Comparison of ENCODE assay signal across 12 cellular contexts in genomic region chr18:75896865-75897264, GRCh38.
DNase-seq lines count a peak whose midpoint lies in the region; ATAC-seq and TF ChIP-seq lines count a peak whose summit lies in the region.
"Had no signal": no experiment of that assay in that cellular context is flagged by ENCODE, and none has a peak within 500 bp of the region (broad histone marks: within the 10 kb centered on the region; RNA-seq: fewer than 3 reads in every experiment).

No MANE protein-coding gene starts in this region.

- H3K4me3 ChIP-seq in smooth muscle cell = no peak overlapping the region
- H3K4me3 ChIP-seq: prostate gland, vagina had no signal

- no peak overlapping the region for H3K9ac ChIP-seq in smooth muscle cell (ENCODE audit: low read depth)

- ATAC-seq in GM21529 (IDR thresholded peaks at IDR 0.05; ENCODE audit: unreplicated experiment) = no peak
- ATAC-seq in HG03354 (IDR thresholded peaks at IDR 0.05; ENCODE audit: poor library complexity, severe bottlenecking, unreplicated experiment) = no peak
- no peak for ATAC-seq in GM18907 (IDR thresholded peaks at IDR 0.05; ENCODE audit: unreplicated experiment)
- ATAC-seq: activated CD4-positive, CD25-positive, alpha-beta regulatory T cell treated with anti-CD3 and anti-CD28 coated beads, Interleukin-2, amount 50 U/mL, for 24 hours had no signal

- H3K9me3 ChIP-seq in smooth muscle cell (replicated peaks; ENCODE audit: low read depth) = no peaks in the 10 kb centered on the region
- H3K9me3 ChIP-seq: prostate gland, vagina had no signal

- no peak overlapping the region for H3K4me2 ChIP-seq in smooth muscle cell

- no peaks in the 10 kb centered on the region for H3K36me3 ChIP-seq in smooth muscle cell (ENCODE audit: low read depth)
- H3K36me3 ChIP-seq: prostate gland, vagina had no signal

- H4K20me1 ChIP-seq in smooth muscle cell (ENCODE audit: low read depth) = no peaks in the 10 kb centered on the region

- no peaks in the 10 kb centered on the region for H3K79me2 ChIP-seq in smooth muscle cell (ENCODE audit: low read depth)

- H2AFZ ChIP-seq in smooth muscle cell (ENCODE audit: low read depth) = no peak overlapping the region

- H3K4me1 ChIP-seq in smooth muscle cell (ENCODE audit: low read depth) = no peaks in the 10 kb centered on the region
- H3K4me1 ChIP-seq: prostate gland, vagina had no signal

- peak; percentile 23 for TF ChIP-seq CTCF in smooth muscle cell (IDR thresholded peaks at IDR 0.05; ENCODE audit: borderline replicate concordance, insufficient read depth, poor library complexity, severe bottlenecking)

- DNase-seq in NCI-H2171 treated with DMSO at 0.1 percent for 48 hours (lab: John Stamatoyannopoulos, UW) (peak; percentile 0), NCI-H2171 (lab: John Stamatoyannopoulos, UW) (no peak), NCI-H2227 treated with DMSO at 0.1 percent for 48 hours (lab: John Stamatoyannopoulos, UW) (peak; percentile 48), cerebellum (ENCODE audit: low spot score) (peak; percentile 8), smooth muscle cell (lab: John Stamatoyannopoulos, UW; ENCODE audit: unreplicated experiment) (no peak)
- DNase-seq: activated naive CD8-positive, alpha-beta T cell treated with anti-CD3 and anti-CD28 coated beads for 36 hours had no signal

- WGBS in smooth muscle cell (ENCODE audit: low lambda C conversion rate) = 52% methylated on average over 5 of the region's 5 CpGs

- H3K27me3 ChIP-seq in smooth muscle cell (ENCODE audit: low read depth) = no peaks in the 10 kb centered on the region
- H3K27me3 ChIP-seq: vagina had no signal

- H3K27ac ChIP-seq in smooth muscle cell (ENCODE audit: low read depth) = no peak overlapping the region
- H3K27ac ChIP-seq: prostate gland, vagina had no signal

- no peaks in the 10 kb centered on the region for H3F3A ChIP-seq in smooth muscle cell (ENCODE audit: low read depth)

Comparison
In these comparisons a context has a peak if more than half of its experiments do, and no peak if none do; other contexts are left out.
1. DNase-seq: peak in NCI-H2171 treated with DMSO at 0.1 percent for 48 hours (single experiment), NCI-H2227 treated with DMSO at 0.1 percent for 48 hours (single experiment) and cerebellum (single experiment); none in NCI-H2171 (single experiment) and smooth muscle cell (single experiment).